In the genomic region with DNA sequence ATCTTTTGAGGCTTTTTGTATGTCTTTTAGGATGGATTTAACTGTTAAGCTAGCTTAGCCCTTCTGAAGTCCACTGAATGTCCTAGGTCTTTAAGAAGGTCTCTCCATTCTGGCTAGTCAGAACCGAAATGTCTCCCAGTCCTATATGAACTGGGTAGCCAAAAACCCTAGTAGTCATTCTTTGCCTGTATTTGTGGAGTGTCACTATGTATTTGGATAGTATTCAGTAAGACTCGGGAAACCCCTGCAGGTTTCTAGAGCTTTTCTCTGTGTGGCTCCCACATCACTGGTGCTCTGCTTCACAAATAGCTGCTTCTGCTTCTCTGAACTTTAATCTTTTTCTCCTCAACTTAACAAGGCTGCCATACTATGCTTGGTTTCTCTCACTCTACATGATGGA, we compare ENCODE assay signal across 21 cellular contexts.
A peak's percentile ranks its signal among the peaks of the same experiment; 100 is the strongest.
DNase-seq lines count a peak whose midpoint lies in the region; ATAC-seq, FAIRE-seq and TF ChIP-seq lines count a peak whose summit lies in the region.
"Had no signal": no experiment of that assay in that cellular context is flagged by ENCODE, and none has a peak within 500 bp of the region (broad histone marks: within the 10 kb centered on the region; RNA-seq: fewer than 3 reads in every experiment).

No MANE protein-coding gene starts in this region.

- H3K4me3 ChIP-seq in right lobe of liver: no peak overlapping the region
- H3K4me3 ChIP-seq: MG63, tibial artery had no signal

- ATAC-seq in GM19023 (IDR thresholded peaks at IDR 0.05; ENCODE audit: unreplicated experiment) (peak; percentile 73), HG02852 (IDR thresholded peaks at IDR 0.05; ENCODE audit: unreplicated experiment) (peak; percentile 87), GM21381 (IDR thresholded peaks at IDR 0.05; ENCODE audit: unreplicated experiment) (no peak), right lobe of liver (no peak), HG03521 (IDR thresholded peaks at IDR 0.05; ENCODE audit: unreplicated experiment) (no peak)
- ATAC-seq in activated T-helper 17 cell treated with anti-CD3 and anti-CD28 coated beads, Interleukin-2, amount 50 U/mL, for 72 hours (replicated peaks): peak; percentile 53
- ATAC-seq: HepG2 had no signal

- intact Hi-C loops in right lobe of liver (cut with DNase I): no loop called here

- TF ChIP-seq CTCF in right lobe of liver (IDR thresholded peaks at IDR 0.05): no peak

- peaks cover 0 to 4% (median 0%) of the 10 kb centered on the region in 4 donors for H3K4me1 ChIP-seq in right lobe of liver
- H3K4me1 ChIP-seq: parathyroid adenoma had no signal

- no peaks in the 10 kb centered on the region for H3K9me3 ChIP-seq in right lobe of liver
- H3K9me3 ChIP-seq: MG63, tibial artery had no signal

- WGBS in right lobe of liver (ENCODE audit: insufficient coverage, low coverage, low lambda C conversion rate, missing lambda C conversion rate): 88% methylated on average over 2 of the region's 2 CpGs

- peak; percentile 81 for FAIRE-seq in GM12892 (lab: Jason Lieb, UNC)
- FAIRE-seq: frontal cortex, HepG2 had no signal

- no peak for DNase-seq in GM12892 (ENCODE audit: insufficient read length)
- DNase-seq in SK-N-DZ (ENCODE audit: low spot score): no peak
- DNase-seq in right lobe of liver: no peak
- DNase-seq: activated CD8-positive, alpha-beta memory T cell treated with anti-CD3 and anti-CD28 coated beads, Interleukin-2, amount 50 U/mL, for 48 hours; cortex of kidney; MG63; NCI-H187 treated with DMSO at 0.1 percent for 48 hours; NCI-H446 treated with DMSO at 0.1 percent for 48 hours; Right ventricle myocardium superior; stimulated activated CD4-positive, alpha-beta T cell treated with anti-CD3 and anti-CD28 coated beads, Interleukin-4, amount 100 ng/mL, for 4 hours; tibial artery had no signal

- peaks cover 19% of the 10 kb centered on the region for H3K36me3 Mint-ChIP-seq in activated T-helper 17 cell treated with anti-CD3 and anti-CD28 coated beads, Interleukin-2, amount 50 U/mL, for 72 hours (ENCODE audit: low read depth)

- no peaks in the 10 kb centered on the region for H3K36me3 ChIP-seq in right lobe of liver
- H3K36me3 ChIP-seq: MG63, tibial artery had no signal

- H3K27me3 Mint-ChIP-seq in activated T-helper 17 cell treated with anti-CD3 and anti-CD28 coated beads, Interleukin-2, amount 50 U/mL, for 72 hours: no peaks in the 10 kb centered on the region
- H3K27me3 Mint-ChIP-seq: activated naive CD8-positive, alpha-beta T cell; brain had no signal

- TF ChIP-seq POLR2A in GM12892 (IDR thresholded peaks at IDR 0.05; ENCODE audit: low read depth, low read length) (no peak), right lobe of liver (IDR thresholded peaks at IDR 0.05) (no peak)

- H3K9me3 Mint-ChIP-seq in activated T-helper 17 cell treated with anti-CD3 and anti-CD28 coated beads, Interleukin-2, amount 50 U/mL, for 72 hours: no peaks in the 10 kb centered on the region

- H3K27ac ChIP-seq in right lobe of liver: no peak overlapping the region
- H3K27ac ChIP-seq: parathyroid adenoma, tibial artery had no signal

- H3K27me3 ChIP-seq in right lobe of liver: no peaks in the 10 kb centered on the region
- H3K27me3 ChIP-seq: MG63, tibial artery had no signal

- H3K27ac Mint-ChIP-seq in activated T-helper 17 cell treated with anti-CD3 and anti-CD28 coated beads, Interleukin-2, amount 50 U/mL, for 72 hours: no peak overlapping the region
- H3K27ac Mint-ChIP-seq: activated naive CD8-positive, alpha-beta T cell; brain had no signal

- no peak overlapping the region for H3K4me3 Mint-ChIP-seq in activated T-helper 17 cell treated with anti-CD3 and anti-CD28 coated beads, Interleukin-2, amount 50 U/mL, for 72 hours
- H3K4me3 Mint-ChIP-seq: activated naive CD8-positive, alpha-beta T cell; brain had no signal

- peaks cover 4% of the 10 kb centered on the region for H3K4me1 Mint-ChIP-seq in activated T-helper 17 cell treated with anti-CD3 and anti-CD28 coated beads, Interleukin-2, amount 50 U/mL, for 72 hours
- H3K4me1 Mint-ChIP-seq: brain had no signal

Comparison
In these comparisons a context has a peak if more than half of its experiments do, and no peak if none do; other contexts are left out.
1. ATAC-seq: peak in GM19023 (single experiment), HG02852 (single experiment) and activated T-helper 17 cell treated with anti-CD3 and anti-CD28 coated beads, Interleukin-2, amount 50 U/mL, for 72 hours (single experiment); none in GM21381 (single experiment), right lobe of liver (0 of 4) and HG03521 (single experiment).